In the genomic region with DNA sequence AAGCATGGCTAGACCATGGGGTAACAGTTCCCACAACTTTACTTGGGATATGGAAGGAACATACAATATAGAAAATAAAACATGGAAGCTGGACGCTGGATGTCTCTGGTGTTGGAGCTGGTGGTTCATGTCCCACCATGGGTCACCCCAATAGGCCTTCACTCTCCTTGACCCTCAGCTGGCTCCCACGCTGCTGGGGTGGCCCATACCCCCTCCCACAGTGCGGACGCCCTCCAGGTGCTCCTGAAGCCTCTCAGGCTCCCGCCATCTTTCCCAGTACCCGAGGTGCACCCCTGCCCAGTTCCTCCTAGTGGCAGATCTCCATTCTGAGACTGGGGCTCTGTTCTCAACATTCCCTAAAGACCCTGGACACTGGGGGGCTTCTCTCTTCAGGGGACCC, we compare ENCODE assay signal across 2 cellular contexts.
TF ChIP-seq lines count a peak whose summit lies in the region.

No MANE protein-coding gene starts in this region.

TF ChIP-seq in K562, 482 proteins besides CTCF, POLR2A, EP300 and RAD21:
- no peak for TF ChIP-seq KDM1A (IDR thresholded peaks at IDR 0.05)
- no peak for TF ChIP-seq PTTG1 (tag; IDR thresholded peaks at IDR 0.05; ENCODE audit: low read depth)

TF ChIP-seq in HepG2, 621 proteins besides CTCF, POLR2A, EP300 and RAD21:
- 0 out of 2 replicates have a peak, but pooled peaks have one; percentile 73 for TF ChIP-seq SNAI1 (CRISPR knock-in tag; IDR thresholded peaks at IDR 0.05; ENCODE audit: borderline replicate concordance)
- no peak for TF ChIP-seq RBAK (CRISPR knock-in tag; IDR thresholded peaks at IDR 0.05)
TF ChIP-seq in HepG2: peak in this region for 1.
